Comparison of ENCODE assay signal across 11 cellular contexts in genomic region chr2:95053543-95053942, GRCh38. TPM values are rescaled to one million over a fixed set of nuclear protein-coding genes. Genes with fewer than 3 reads are reported as not detected.
DNase-seq lines count a peak whose midpoint lies in the region; ATAC-seq, FAIRE-seq and TF ChIP-seq lines count a peak whose summit lies in the region.
"Had no signal": no experiment of that assay in that cellular context is flagged by ENCODE, and none has a peak within 500 bp of the region (broad histone marks: within the 10 kb centered on the region; RNA-seq: fewer than 3 reads in every experiment).

No MANE protein-coding gene starts in this region.

- peaks cover 85% of the 10 kb centered on the region for H3K4me1 Mint-ChIP-seq in CD4-positive, alpha-beta T cell (ENCODE audit: low read depth)

- H3K4me3 ChIP-seq in GM06990 (replicated peaks; ENCODE audit: low read depth, low read length) (no peak overlapping the region), kidney (ENCODE audit: low read length in 2 of 2) (no peak overlapping the region), brain microvascular endothelial cell (ENCODE audit: low read depth, low read length) (no peak overlapping the region)
- H3K4me3 ChIP-seq: pancreas had no signal

- no peaks in the 10 kb centered on the region for H3K36me3 ChIP-seq in GM06990 (ENCODE audit: control insufficient read depth, insufficient read depth, low read length)
- H3K36me3 ChIP-seq in kidney (ENCODE audit: control insufficient read depth in 1 of 2, insufficient read depth in 2 of 2, low read length in 2 of 2) = peaks cover 0 to 9% of the 10 kb centered on the region in 2 donors
- no peaks in the 10 kb centered on the region for H3K36me3 ChIP-seq in brain microvascular endothelial cell (replicated peaks)
- H3K36me3 ChIP-seq: pancreas had no signal

- POLR2A ChIA-PET in CD4-positive, alpha-beta T cell (lab: Charles Lee) = interaction anchor here (0.6 to 17.1 kb wide), 14 partner anchors 9 to 1148 kb away, joined by 3 to 295 read pairs (median 6); partner anchors contain the start of genes MAL, MRPS5 and ZNF514

- ATAC-seq in CD4-positive, alpha-beta T cell (ENCODE audit: poor library complexity) = peak; percentile 11
- no peak for ATAC-seq in GM18858 (IDR thresholded peaks at IDR 0.05; ENCODE audit: unreplicated experiment)
- ATAC-seq: SK-N-SH treated with all-trans-retinoic acid at 6 μM for 48 hours had no signal

- H3K36me3 Mint-ChIP-seq in CD4-positive, alpha-beta T cell (ENCODE audit: low read depth) = peaks cover 47% of the 10 kb centered on the region

- H3K27me3 Mint-ChIP-seq in CD4-positive, alpha-beta T cell = no peaks in the 10 kb centered on the region

- no peaks in the 10 kb centered on the region for H3K27me3 ChIP-seq in CD4-positive, alpha-beta T cell (ENCODE audit: control insufficient read depth, insufficient read depth, low read length)
- H3K27me3 ChIP-seq in GM06990 (replicated peaks; ENCODE audit: control insufficient read depth, insufficient read depth, low read length) (no peaks in the 10 kb centered on the region), brain microvascular endothelial cell (replicated peaks) (no peaks in the 10 kb centered on the region)
- H3K27me3 ChIP-seq: pancreas had no signal

- TF ChIP-seq CTCF in CD4-positive, alpha-beta T cell (IDR thresholded peaks at IDR 0.05) = no peak
- peak; percentile 27 for TF ChIP-seq CTCF in GM06990 (IDR thresholded peaks at IDR 0.05; ENCODE audit: insufficient read depth, low read length, poor library complexity, severe bottlenecking)
- peak; percentile 12; the same call in 1 of the 2 replicates for TF ChIP-seq CTCF in VCaP (conservative IDR thresholded peaks at IDR 0.05)
- TF ChIP-seq CTCF in kidney (IDR thresholded peaks at IDR 0.05; ENCODE audit: borderline replicate concordance, extremely low read depth, insufficient read depth) = no peak
- no peak for TF ChIP-seq CTCF in brain microvascular endothelial cell (IDR thresholded peaks at IDR 0.05; ENCODE audit: low read depth, low read length, missing control alignments)

- FAIRE-seq in kidney (lab: Jason Lieb, UNC) = no peak
- FAIRE-seq: GM19239, pancreas had no signal

- intact Hi-C loops in CD4-positive, alpha-beta T cell (cut with DNase I, micrococcal nuclease) = loop anchor here (2.0 kb wide), 2 partner anchors 23 to 61 kb away; no protein-coding TSS in a partner anchor
- intact Hi-C loops in kidney (cut with DNase I) = no loop called here

- H3K9me3 Mint-ChIP-seq in CD4-positive, alpha-beta T cell = no peaks in the 10 kb centered on the region

- H3K4me1 ChIP-seq in kidney (ENCODE audit: control insufficient read depth in 1 of 2, insufficient read depth in 1 of 2, low read depth in 1 of 2, low read length in 2 of 2) = peaks cover 26 to 43% of the 10 kb centered on the region in 2 donors
- H3K4me1 ChIP-seq: pancreas had no signal

- H3K9me3 ChIP-seq in CD4-positive, alpha-beta T cell (ENCODE audit: control insufficient read depth, low read length) = no peaks in the 10 kb centered on the region
- no peaks in the 10 kb centered on the region for H3K9me3 ChIP-seq in kidney (ENCODE audit: control insufficient read depth in 1 of 2, low read length in 2 of 2)
- H3K9me3 ChIP-seq: pancreas had no signal

- in situ Hi-C loops in brain microvascular endothelial cell (cut with HindIII; ENCODE audit: low pct_ligation_motif_present, low sequenced_read_pairs) = no loop called here

- H3K4me3 Mint-ChIP-seq in CD4-positive, alpha-beta T cell = peak overlapping the region; percentile 2

- no peak overlapping the region for H3K27ac ChIP-seq in CD4-positive, alpha-beta T cell (ENCODE audit: low read depth, low read length)
- H3K27ac ChIP-seq in VCaP (no peak overlapping the region), kidney (ENCODE audit: low read depth in 2 of 2, low read length in 2 of 2) (peak overlapping the region; percentile 34 to 63), brain microvascular endothelial cell (no peak overlapping the region)
- H3K27ac ChIP-seq: pancreas had no signal

- CTCF ChIA-PET in CD4-positive, alpha-beta T cell (lab: Charles Lee) = interaction anchor here (0.7 to 4.4 kb wide), 6 partner anchors 10 to 62 kb away, joined by 3 to 37 read pairs (median 14); no protein-coding TSS in a partner anchor

- H3K9ac ChIP-seq in kidney (ENCODE audit: low read length in 2 of 2) = no peak overlapping the region

- peak overlapping the region; percentile 83 for H3K27ac Mint-ChIP-seq in CD4-positive, alpha-beta T cell

- DNase-seq in CD4-positive, alpha-beta T cell = no peak
- DNase-seq in GM06990 (ENCODE audit: extremely low read depth, insufficient read length) (no peak), kidney (no peak), kidney glomerular epithelial cell (lab: John Stamatoyannopoulos, UW) (no peak), brain microvascular endothelial cell (no peak), SIG-M5 treated with dmso at 0.1 percent for 504 hours (lab: John Stamatoyannopoulos, UW; ENCODE audit: unreplicated experiment) (no peak)
- DNase-seq: pancreas had no signal

RNA-seq across cellular contexts. Expression of gene MAL, which starts 28.0 kb away (rescaled TPM):
- total RNA-seq in CD4-positive, alpha-beta T cell = 100 to 1,000 TPM; 101 to 102 TPM
- total RNA-seq in kidney = 477 TPM
- 1,006 TPM for polyA plus RNA-seq in kidney (ENCODE audit: insufficient read depth, low read depth, low replicate concordance)

Comparison
In these comparisons a context has a peak if more than half of its experiments do, and no peak if none do; other contexts are left out.
1. H3K27ac ChIP-seq: peak in kidney (2 of 2); none in CD4-positive, alpha-beta T cell (single experiment), VCaP (single experiment) and brain microvascular endothelial cell (single experiment).
2. CTCF ChIP-seq: peak in GM06990 (single experiment) and VCaP (single experiment); none in CD4-positive, alpha-beta T cell (single experiment), kidney (single experiment) and brain microvascular endothelial cell (single experiment).